1 cellular context compared by ENCODE assay signal in genomic region chr20:63854069-63854765, GRCh38.
TF ChIP-seq lines count a peak whose summit lies in the region.

No MANE protein-coding gene starts in this region.

TF ChIP-seq in HepG2, 621 proteins besides CTCF, POLR2A, EP300 and RAD21 (continues in another document):
- TF ChIP-seq ZNF570 (CRISPR knock-in tag; IDR thresholded peaks at IDR 0.05; ENCODE audit: borderline replicate concordance) (no peak), FOXP4 (CRISPR knock-in tag; IDR thresholded peaks at IDR 0.05) (peak; percentile 28; the same call in 1 of the 2 replicates), ZNF777 (CRISPR knock-in tag; IDR thresholded peaks at IDR 0.05) (peak; percentile 46; the same call in 1 of the 2 replicates), NCOA2 (CRISPR knock-in tag; IDR thresholded peaks at IDR 0.05) (peak; percentile 62), NCOA1 (CRISPR knock-in tag; IDR thresholded peaks at IDR 0.05) (no peak), RARA (CRISPR knock-in tag; IDR thresholded peaks at IDR 0.05) (no peak; the same call in 1 of the 2 replicates), RAD51 (IDR thresholded peaks at IDR 0.05; ENCODE audit: borderline replicate concordance) (no peak), GFI1 (CRISPR knock-in tag; IDR thresholded peaks at IDR 0.05; ENCODE audit: borderline replicate concordance) (no peak), SIN3B (IDR thresholded peaks at IDR 0.05; ENCODE audit: low read length) (no peak), MBD4 (IDR thresholded peaks at IDR 0.05; ENCODE audit: borderline replicate concordance, low read length) (no peak), ZMYM2 (CRISPR knock-in tag; IDR thresholded peaks at IDR 0.05) (no peak), ZNF547 (CRISPR knock-in tag; IDR thresholded peaks at IDR 0.05) (no peak), SP140L (CRISPR knock-in tag; IDR thresholded peaks at IDR 0.05; ENCODE audit: borderline replicate concordance) (no peak), ZBTB40 (IDR thresholded peaks at IDR 0.05) (no peak), ZBTB40 (CRISPR knock-in tag; IDR thresholded peaks at IDR 0.05) (no peak; the same call in 1 of the 2 replicates), PAWR (CRISPR knock-in tag; IDR thresholded peaks at IDR 0.05; ENCODE audit: borderline replicate concordance) (no peak; the same call in 1 of the 2 replicates), TMF1 (CRISPR knock-in tag; IDR thresholded peaks at IDR 0.05; ENCODE audit: low read depth) (no peak), RARG (CRISPR knock-in tag; IDR thresholded peaks at IDR 0.05; ENCODE audit: low read depth) (no peak), MLX (CRISPR knock-in tag; IDR thresholded peaks at IDR 0.05) (no peak), ZNF382 (CRISPR knock-in tag; IDR thresholded peaks at IDR 0.05; ENCODE audit: borderline replicate concordance) (no peak), GMEB2 (CRISPR knock-in tag; IDR thresholded peaks at IDR 0.05; ENCODE audit: low read depth) (no peak), CREM (IDR thresholded peaks at IDR 0.05) (no peak), CREM (CRISPR knock-in tag; IDR thresholded peaks at IDR 0.05) (no peak), ZNF83 (CRISPR knock-in tag; IDR thresholded peaks at IDR 0.05; ENCODE audit: borderline replicate concordance) (no peak; the same call in 1 of the 2 replicates), PTBP1 (IDR thresholded peaks at IDR 0.05; ENCODE audit: low read depth, low read length, poor library complexity, severe bottlenecking) (no peak), SALL2 (CRISPR knock-in tag; IDR thresholded peaks at IDR 0.05) (peak; percentile 70), FOXC1 (CRISPR knock-in tag; IDR thresholded peaks at IDR 0.05; ENCODE audit: borderline replicate concordance) (no peak; the same call in 1 of the 2 replicates), ZSCAN5A (CRISPR knock-in tag; IDR thresholded peaks at IDR 0.05; ENCODE audit: borderline replicate concordance) (no peak), ZNF33B (CRISPR knock-in tag; IDR thresholded peaks at IDR 0.05) (0 out of 2 replicates have a peak, but pooled peaks have one; percentile 54), RXRB (CRISPR knock-in tag; IDR thresholded peaks at IDR 0.05; ENCODE audit: borderline replicate concordance) (peak; percentile 53), POGZ (CRISPR knock-in tag; IDR thresholded peaks at IDR 0.05) (0 out of 2 replicates have a peak, but pooled peaks have one; percentile 35), ZNF441 (CRISPR knock-in tag; IDR thresholded peaks at IDR 0.05; ENCODE audit: borderline replicate concordance) (no peak), ZNF737 (CRISPR knock-in tag; IDR thresholded peaks at IDR 0.05; ENCODE audit: borderline replicate concordance) (no peak), ZNF562 (CRISPR knock-in tag; IDR thresholded peaks at IDR 0.05; ENCODE audit: borderline replicate concordance) (no peak), ZBTB8A (CRISPR knock-in tag; IDR thresholded peaks at IDR 0.05; ENCODE audit: borderline replicate concordance, low read depth) (no peak), ZNF691 (CRISPR knock-in tag; IDR thresholded peaks at IDR 0.05; ENCODE audit: borderline replicate concordance, low read depth) (peak; percentile 66; the same call in 1 of the 2 replicates), ZNF713 (CRISPR knock-in tag; IDR thresholded peaks at IDR 0.05) (no peak), CEBPZ (IDR thresholded peaks at IDR 0.05; ENCODE audit: low read length) (no peak), ZBTB21 (CRISPR knock-in tag; IDR thresholded peaks at IDR 0.05) (no peak), ETV6 (CRISPR knock-in tag; conservative IDR thresholded peaks at IDR 0.05) (no peak), HMG20A (CRISPR knock-in tag; IDR thresholded peaks at IDR 0.05; ENCODE audit: borderline replicate concordance) (0 out of 2 replicates have a peak, but pooled peaks have one; percentile 42), ZNF446 (CRISPR knock-in tag; IDR thresholded peaks at IDR 0.05) (no peak), ZNF121 (CRISPR knock-in tag; IDR thresholded peaks at IDR 0.05) (no peak), ZFX (CRISPR knock-in tag; IDR thresholded peaks at IDR 0.05; ENCODE audit: low read depth) (peak; percentile 82), ZBTB14 (CRISPR knock-in tag; IDR thresholded peaks at IDR 0.05) (peak; percentile 71), MIXL1 (CRISPR knock-in tag; IDR thresholded peaks at IDR 0.05) (no peak), MTA3 (CRISPR knock-in tag; IDR thresholded peaks at IDR 0.05) (no peak)
